Comparison of ENCODE assay signal across 30 cellular contexts in genomic region chr1:182974792-182975191, GRCh38. TPM values are rescaled to one million over a fixed set of nuclear protein-coding genes. Genes with fewer than 3 reads are reported as not detected.
DNase-seq lines count a peak whose midpoint lies in the region; ATAC-seq, FAIRE-seq and TF ChIP-seq lines count a peak whose summit lies in the region.
"Had no signal": no experiment of that assay in that cellular context is flagged by ENCODE, and none has a peak within 500 bp of the region (broad histone marks: within the 10 kb centered on the region; RNA-seq: fewer than 3 reads in every experiment).

No MANE protein-coding gene starts in this region.

- no peak overlapping the region for H3K4ac ChIP-seq in mesenchymal stem cell (ENCODE audit: low read depth in 1 of 2, low read length in 2 of 2)

- TF ChIP-seq CTCF in HFFc6 (IDR thresholded peaks at IDR 0.05) = no peak
- no peak for TF ChIP-seq CTCF in bronchial epithelial cell (IDR thresholded peaks at IDR 0.05; ENCODE audit: insufficient read depth, low read length, severe bottlenecking)

- H3K4me2 ChIP-seq in mesenchymal stem cell (ENCODE audit: low read length, poor library complexity, severe bottlenecking) = no peak overlapping the region

- no peaks in the 10 kb centered on the region for H3K4me1 ChIP-seq in mesenchymal stem cell (ENCODE audit: control insufficient read depth, insufficient read depth, low read depth, low read length)
- H3K4me1 ChIP-seq: esophagus muscularis mucosa, left ventricle myocardium inferior, prostate gland had no signal

- no peaks in the 10 kb centered on the region for H3K27me3 ChIP-seq in bronchial epithelial cell (ENCODE audit: control insufficient read depth, insufficient read depth, low read length)
- H3K27me3 ChIP-seq in mesenchymal stem cell (ENCODE audit: control insufficient read depth in 1 of 2, insufficient read depth in 1 of 2, low read length in 2 of 2) = no peaks in the 10 kb centered on the region
- H3K27me3 ChIP-seq: esophagus muscularis mucosa had no signal

- H3K27me3 Mint-ChIP-seq in HFFc6 (ENCODE audit: insufficient read depth) = no peaks in the 10 kb centered on the region

- H3K23ac ChIP-seq in mesenchymal stem cell (ENCODE audit: low read length in 2 of 2) = no peak overlapping the region

- H3K14ac ChIP-seq in mesenchymal stem cell (ENCODE audit: low read length in 2 of 2) = no peak overlapping the region

- H3K27ac Mint-ChIP-seq in HFFc6 = peak overlapping the region; percentile 20
- H3K27ac Mint-ChIP-seq: activated CD4-positive, alpha-beta T cell treated with anti-CD3 and anti-CD28 coated beads, Interleukin-2, amount 10 ng/mL, durations not matched to agents 7 days and 5 days; activated CD8-positive, alpha-beta memory T cell treated with anti-CD3 and anti-CD28 coated beads, Interleukin-2, amount 10 ng/mL, durations not matched to agents 7 days and 5 days; activated naive CD8-positive, alpha-beta T cell; activated T-helper 1 cell treated with anti-CD3 and anti-CD28 coated beads, Interleukin-12 subunit alpha, Interleukin-12 subunit beta, Interleukin-2, Interleukin-4 antibody, amounts not matched to agents 30 ng/mL and 10 ng/mL and 1 ng/mL, durations not matched to agents 14 hours and 24 hours and 36 hours; IgD-negative memory B cell; T-helper 17 cell had no signal

- ATAC-seq in left colon = no peak
- ATAC-seq in GM18502 (IDR thresholded peaks at IDR 0.05; ENCODE audit: poor library complexity, unreplicated experiment) = no peak
- ATAC-seq: activated CD8-positive, alpha-beta memory T cell treated with anti-CD3 and anti-CD28 coated beads, Interleukin-2, amount 10 ng/mL, durations not matched to agents 7 days and 5 days; mucosa of descending colon; T-helper 17 cell had no signal

- H3K36me3 ChIP-seq in bronchial epithelial cell (ENCODE audit: control insufficient read depth, insufficient read depth, low read length) = no peaks in the 10 kb centered on the region
- no peaks in the 10 kb centered on the region for H3K36me3 ChIP-seq in mesenchymal stem cell (ENCODE audit: control insufficient read depth in 1 of 2, insufficient read depth in 2 of 2, low read depth in 1 of 2, low read length in 2 of 2)
- H3K36me3 ChIP-seq: esophagus muscularis mucosa, left ventricle myocardium inferior, prostate gland had no signal

- H3K9ac ChIP-seq in mesenchymal stem cell (ENCODE audit: low read length) = peak overlapping the region; percentile 0

- no peaks in the 10 kb centered on the region for H3K9me3 ChIP-seq in mesenchymal stem cell (ENCODE audit: control insufficient read depth, low read length)
- H3K9me3 ChIP-seq: esophagus muscularis mucosa, left ventricle myocardium inferior, mucosa of descending colon, prostate gland had no signal

- no peaks in the 10 kb centered on the region for H3K79me1 ChIP-seq in mesenchymal stem cell (replicated peaks; ENCODE audit: low read length, poor library complexity, severe bottlenecking)

- H3K9me3 Mint-ChIP-seq in HFFc6 = no peaks in the 10 kb centered on the region
- H3K9me3 Mint-ChIP-seq: activated CD4-positive, alpha-beta T cell treated with anti-CD3 and anti-CD28 coated beads, Interleukin-2, amount 10 ng/mL, durations not matched to agents 7 days and 5 days; activated T-helper 1 cell treated with anti-CD3 and anti-CD28 coated beads, Interleukin-12 subunit alpha, Interleukin-12 subunit beta, Interleukin-2, Interleukin-4 antibody, amounts not matched to agents 30 ng/mL and 10 ng/mL and 1 ng/mL, durations not matched to agents 14 hours and 24 hours and 36 hours; IgD-negative memory B cell; neural crest cell had no signal

- 78% methylated on average over 2 of the region's 2 CpGs for WGBS in mesenchymal stem cell

- intact Hi-C loops in left colon (cut with DNase I, micrococcal nuclease) = no loop called here

- DNase-seq in HFFc6 (no peak), bronchial epithelial cell (ENCODE audit: low read depth) (no peak), mesenchymal stem cell (peak; percentile 9), left colon (no peak), NCI-H2107 (lab: John Stamatoyannopoulos, UW) (no peak)
- no peak for DNase-seq in stimulated activated naive CD4-positive, alpha-beta T cell (lab: John Stamatoyannopoulos, UW)
- DNase-seq: activated CD4-positive, alpha-beta T cell treated with anti-CD3 and anti-CD28 coated beads, Interleukin-2, amount 10 ng/mL, durations not matched to agents 7 days and 5 days; activated CD8-positive, alpha-beta memory T cell treated with anti-CD3 and anti-CD28 coated beads, Interleukin-2, amount 10 ng/mL, durations not matched to agents 7 days and 5 days; DND-41; effector CD8-positive, alpha-beta T cell; H7; left ventricle myocardium inferior; MM.1S; mucosa of descending colon; NCI-H1436; NCI-H524 treated with DMSO at 0.1 percent for 48 hours; small intestine; stimulated activated CD4-positive, alpha-beta T cell treated with anti-CD3 and anti-CD28 coated beads, Interleukin-2, amount 100 ng/mL, for 48 hours; stimulated activated naive CD4-positive, alpha-beta T cell treated with Interleukin-2 at 50 U/mL for 16 hours; T-helper 17 cell had no signal

- no peak overlapping the region for H4K8ac ChIP-seq in mesenchymal stem cell (ENCODE audit: low read length)

- H3K4me3 ChIP-seq in bronchial epithelial cell (ENCODE audit: low read depth, low read length) (no peak overlapping the region), mesenchymal stem cell (ENCODE audit: insufficient read depth in 1 of 2, low read depth in 1 of 2, low read length in 2 of 2) (no peak overlapping the region)
- H3K4me3 ChIP-seq: esophagus muscularis mucosa, left ventricle myocardium inferior, mucosa of descending colon, prostate gland, SK-N-MC had no signal

- H2AK5ac ChIP-seq in mesenchymal stem cell (ENCODE audit: low read length, severe bottlenecking) = no peak overlapping the region

- no peak overlapping the region for H3K18ac ChIP-seq in mesenchymal stem cell (ENCODE audit: low read depth in 1 of 2, low read length in 2 of 2)

- H2BK12ac ChIP-seq in mesenchymal stem cell (ENCODE audit: low read length in 2 of 2) = no peak overlapping the region

- no peaks in the 10 kb centered on the region for H3K36me3 Mint-ChIP-seq in HFFc6 (ENCODE audit: low read depth)
- H3K36me3 Mint-ChIP-seq: activated CD8-positive, alpha-beta memory T cell treated with anti-CD3 and anti-CD28 coated beads, Interleukin-2, amount 10 ng/mL, durations not matched to agents 7 days and 5 days; activated naive CD8-positive, alpha-beta T cell; IgD-negative memory B cell had no signal

- no peak overlapping the region for H3K27ac ChIP-seq in mesenchymal stem cell (ENCODE audit: low read length, poor library complexity, severe bottlenecking)
- H3K27ac ChIP-seq: esophagus muscularis mucosa, left ventricle myocardium inferior, prostate gland, SK-N-MC had no signal

- H2AFZ ChIP-seq in mesenchymal stem cell (ENCODE audit: low read depth, low read length) = no peak overlapping the region

- no peak overlapping the region for H2BK15ac ChIP-seq in mesenchymal stem cell (ENCODE audit: low read depth, poor library complexity, severe bottlenecking)

- no peak overlapping the region for H4K91ac ChIP-seq in mesenchymal stem cell (ENCODE audit: low read length)

- H3K4me1 Mint-ChIP-seq in HFFc6 (ENCODE audit: low read depth) = peaks cover 23% of the 10 kb centered on the region
- H3K4me1 Mint-ChIP-seq: activated CD4-positive, alpha-beta T cell treated with anti-CD3 and anti-CD28 coated beads, Interleukin-2, amount 10 ng/mL, durations not matched to agents 7 days and 5 days; activated CD8-positive, alpha-beta memory T cell treated with anti-CD3 and anti-CD28 coated beads, Interleukin-2, amount 10 ng/mL, durations not matched to agents 7 days and 5 days; IgD-negative memory B cell; T-helper 17 cell had no signal

- H2BK120ac ChIP-seq in mesenchymal stem cell (ENCODE audit: low read depth, low read length) = no peak overlapping the region

- peak; percentile 7 for FAIRE-seq in bronchial epithelial cell (lab: Jason Lieb, UNC)
- FAIRE-seq: small intestine had no signal

- H3K4me3 Mint-ChIP-seq in HFFc6 = no peak overlapping the region
- H3K4me3 Mint-ChIP-seq: activated CD4-positive, alpha-beta T cell treated with anti-CD3 and anti-CD28 coated beads, Interleukin-2, amount 10 ng/mL, durations not matched to agents 7 days and 5 days; activated CD8-positive, alpha-beta memory T cell treated with anti-CD3 and anti-CD28 coated beads, Interleukin-2, amount 10 ng/mL, durations not matched to agents 7 days and 5 days; activated naive CD8-positive, alpha-beta T cell; activated T-helper 1 cell treated with anti-CD3 and anti-CD28 coated beads, Interleukin-12 subunit alpha, Interleukin-12 subunit beta, Interleukin-2, Interleukin-4 antibody, amounts not matched to agents 30 ng/mL and 10 ng/mL and 1 ng/mL, durations not matched to agents 14 hours and 24 hours and 36 hours; IgD-negative memory B cell; neural crest cell; T-helper 17 cell had no signal

- no peak overlapping the region for H2BK5ac ChIP-seq in mesenchymal stem cell (ENCODE audit: low read depth, low read length, poor library complexity, severe bottlenecking)

RNA-seq across cellular contexts. Expression of gene SHCBP1L, which starts 21.8 kb away (rescaled TPM):
- total RNA-seq in HFFc6 (2021; fragmentation: NEBNext Ultra II Directional; extraction: Animal tissue kit (Norgen Biotek cat#: 25700)) = not detected
- total RNA-seq in bronchial epithelial cell (not detected in 2 replicates), left colon (not detected)
- polyA plus RNA-seq in mesenchymal stem cell (2013, experiment 1 of 2) = not detected
- not detected for polyA plus RNA-seq in mesenchymal stem cell (2013, experiment 2 of 2)
- total RNA-seq: activated CD4-positive, alpha-beta T cell treated with anti-CD3 and anti-CD28 coated beads, Interleukin-2, amount 10 ng/mL, durations not matched to agents 7 days and 5 days; activated CD8-positive, alpha-beta memory T cell treated with anti-CD3 and anti-CD28 coated beads, Interleukin-2, amount 10 ng/mL, durations not matched to agents 7 days and 5 days; activated T-helper 1 cell treated with anti-CD3 and anti-CD28 coated beads, Interleukin-12 subunit alpha, Interleukin-12 subunit beta, Interleukin-2, Interleukin-4 antibody, amounts not matched to agents 30 ng/mL and 10 ng/mL and 1 ng/mL, durations not matched to agents 14 hours and 24 hours and 36 hours; H7; left ventricle myocardium inferior; mucosa of descending colon; neural crest cell; RPMI7951; T-helper 17 cell had no signal
- polyA plus RNA-seq: IgD-negative memory B cell, small intestine, thymus had no signal

RNA-seq across cellular contexts. Expression of gene LAMC1, which starts 48.4 kb away (rescaled TPM):
- 100 to 1,000 TPM; 352 to 465 (median 393) TPM for total RNA-seq in HFFc6 (2021; fragmentation: NEBNext Ultra II Directional; extraction: Animal tissue kit (Norgen Biotek cat#: 25700))
- total RNA-seq in bronchial epithelial cell (190 and 219 TPM in 2 replicates), left colon (10 to 100 TPM; 32.3 to 54.8 TPM)
- polyA plus RNA-seq in mesenchymal stem cell (2013, experiment 1 of 2) = 334 TPM
- polyA plus RNA-seq in mesenchymal stem cell (2013, experiment 2 of 2) = 324 TPM
- total RNA-seq: activated CD4-positive, alpha-beta T cell treated with anti-CD3 and anti-CD28 coated beads, Interleukin-2, amount 10 ng/mL, durations not matched to agents 7 days and 5 days had no signal
